26 cellular contexts compared by ENCODE assay signal in the genomic region with DNA sequence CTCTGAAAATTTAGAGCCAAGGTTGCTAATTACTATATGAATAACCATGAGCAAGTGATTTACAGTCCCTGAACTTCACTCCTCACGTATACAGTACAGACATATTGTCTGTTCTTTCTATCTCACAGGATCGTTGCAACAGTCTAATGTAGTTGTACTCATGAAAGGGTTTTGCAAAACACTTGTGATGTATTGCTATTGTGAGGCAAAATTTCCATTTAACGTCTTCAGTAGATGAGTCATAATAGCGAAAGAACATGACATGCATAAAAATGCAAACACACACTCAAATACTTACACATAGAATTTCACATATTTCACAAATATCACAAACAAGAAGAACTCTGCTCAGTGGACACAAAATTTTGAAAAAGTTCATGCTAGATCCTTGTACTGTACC.
A peak's percentile ranks its signal among the peaks of the same experiment; 100 is the strongest.
DNase-seq lines count a peak whose midpoint lies in the region; ATAC-seq, FAIRE-seq and TF ChIP-seq lines count a peak whose summit lies in the region.
"Had no signal": no experiment of that assay in that cellular context is flagged by ENCODE, and none has a peak within 500 bp of the region (broad histone marks: within the 10 kb centered on the region; RNA-seq: fewer than 3 reads in every experiment).

No MANE protein-coding gene starts in this region.

- H3K27ac ChIP-seq in A549, result no peak overlapping the region
- peak overlapping the region; percentile 15 for H3K27ac ChIP-seq in PC-3 (ENCODE audit: low read length)
- no peak overlapping the region for H3K27ac ChIP-seq in endothelial cell of umbilical vein (ENCODE audit: insufficient read depth, low read depth, low read length)
- H3K27ac ChIP-seq in hepatocyte, result no peak overlapping the region
- no peak overlapping the region for H3K27ac ChIP-seq in ascending aorta
- no peak overlapping the region for H3K27ac ChIP-seq in CD8-positive, alpha-beta memory T cell (ENCODE audit: low read depth, low read length)
- H3K27ac ChIP-seq: SK-N-MC, VCaP had no signal

- POLR2A ChIA-PET in A549 (lab: Yijun Ruan, JAX) (no interaction called here), PC-3 (lab: Charles Lee; ENCODE audit: unreplicated experiment) (no interaction called here), endothelial cell of umbilical vein (lab: Charles Lee) (no interaction called here)
- POLR2A ChIA-PET in CD8-positive, alpha-beta memory T cell (lab: Charles Lee), result no interaction called here

- no peak overlapping the region for H3K4me3 Mint-ChIP-seq in CD8-positive, alpha-beta memory T cell
- H3K4me3 Mint-ChIP-seq: activated naive CD4-positive, alpha-beta T cell treated with anti-CD3 and anti-CD28 coated beads, Interleukin-2, amount 10 ng/mL, durations not matched to agents 7 days and 5 days; activated T-cell treated with anti-CD3 and anti-CD28 coated beads, Interleukin-2, amount 50 U/mL, for 72 hours; B cell had no signal

- H3K27me3 Mint-ChIP-seq in CD8-positive, alpha-beta memory T cell, result no peaks in the 10 kb centered on the region
- H3K27me3 Mint-ChIP-seq: activated naive CD4-positive, alpha-beta T cell treated with anti-CD3 and anti-CD28 coated beads, Interleukin-2, amount 10 ng/mL, durations not matched to agents 7 days and 5 days; B cell; progenitor cell of endocrine pancreas had no signal

- intact Hi-C loops in PC-3 (cut with micrococcal nuclease), result no loop called here
- intact Hi-C loops in endothelial cell of umbilical vein (cut with micrococcal nuclease), result no loop called here
- intact Hi-C loops in ascending aorta (cut with DNase I), result no loop called here

- dilution Hi-C loops in endothelial cell of umbilical vein (cut with MboI; ENCODE audit: extremely low pct_ligation_motif_present, low sequenced_read_pairs), result no loop called here

- no peak for ATAC-seq in A549
- peak; percentile 14; the same call in 1 of the 2 replicates for ATAC-seq in PC-3
- ATAC-seq: activated T-cell treated with anti-CD3 and anti-CD28 coated beads, Interleukin-2, amount 50 U/mL, for 72 hours had no signal

- no peaks in the 10 kb centered on the region for H3K36me3 Mint-ChIP-seq in CD8-positive, alpha-beta memory T cell
- H3K36me3 Mint-ChIP-seq: activated naive CD4-positive, alpha-beta T cell treated with anti-CD3 and anti-CD28 coated beads, Interleukin-2, amount 10 ng/mL, durations not matched to agents 7 days and 5 days had no signal

- DNase-seq in A549 (ENCODE audit: low read depth in 1 of 2, low spot score in 1 of 2) (no peak), PC-3 (peak; percentile 59), endothelial cell of umbilical vein (ENCODE audit: low read depth, low spot score) (no peak), hepatocyte (ENCODE audit: low spot score) (peak; percentile 12), NCI-H1048 (lab: John Stamatoyannopoulos, UW) (no peak), ascending aorta (ENCODE audit: low spot score in 2 of 2) (no peak)
- DNase-seq in activated naive CD4-positive, alpha-beta T cell (lab: John Stamatoyannopoulos, UW), result no peak
- DNase-seq in CD8-positive, alpha-beta memory T cell, result no peak
- DNase-seq: activated CD4-positive, alpha-beta T cell treated with anti-CD3 and anti-CD28 coated beads for 48 hours; activated naive CD4-positive, alpha-beta T cell treated with anti-CD3 and anti-CD28 coated beads, Interleukin-2, amount 10 ng/mL, durations not matched to agents 7 days and 5 days; activated T-cell treated with anti-CD3 and anti-CD28 coated beads, Interleukin-2, amount 50 U/mL, for 72 hours; aorta; DMS53; effector CD4-positive, alpha-beta T cell; GDM1; glutamatergic neuron; GOT3; KG1; MV-4-11; NCI-H187 treated with DMSO at 0.1 percent for 48 hours; NCI-H526 treated with DMSO at 0.1 percent for 48 hours had no signal

- H3K9ac ChIP-seq in PC-3 (ENCODE audit: low read length), result no peak overlapping the region
- H3K9ac ChIP-seq in endothelial cell of umbilical vein (replicated peaks; ENCODE audit: extremely low read depth, insufficient read depth, low read length), result no peak overlapping the region

- H3K4me1 Mint-ChIP-seq in CD8-positive, alpha-beta memory T cell, result no peaks in the 10 kb centered on the region
- H3K4me1 Mint-ChIP-seq: activated naive CD4-positive, alpha-beta T cell treated with anti-CD3 and anti-CD28 coated beads, Interleukin-2, amount 10 ng/mL, durations not matched to agents 7 days and 5 days; B cell had no signal

- H3K4me3 ChIP-seq in A549 (no peak overlapping the region), PC-3 (ENCODE audit: low read length) (no peak overlapping the region), endothelial cell of umbilical vein (replicated peaks in 1 of 3; ENCODE audit: insufficient read depth in 1 of 3, low read depth in 1 of 3, low read length in 3 of 3) (no peak overlapping the region), hepatocyte (no peak overlapping the region), ascending aorta (no peak overlapping the region)
- H3K4me3 ChIP-seq in CD8-positive, alpha-beta memory T cell (ENCODE audit: low read length), result no peak overlapping the region
- H3K4me3 ChIP-seq: SK-N-MC had no signal

- H3K9me3 ChIP-seq in A549 (no peaks in the 10 kb centered on the region), PC-3 (ENCODE audit: low read length) (no peaks in the 10 kb centered on the region), endothelial cell of umbilical vein (replicated peaks; ENCODE audit: control insufficient read depth, insufficient read depth, low read length) (no peaks in the 10 kb centered on the region), hepatocyte (ENCODE audit: low read depth) (no peaks in the 10 kb centered on the region), ascending aorta (no peaks in the 10 kb centered on the region)
- no peaks in the 10 kb centered on the region for H3K9me3 ChIP-seq in CD8-positive, alpha-beta memory T cell (ENCODE audit: low read length)

- H3K36me3 ChIP-seq in PC-3 (ENCODE audit: low read depth, low read length) (no peaks in the 10 kb centered on the region), endothelial cell of umbilical vein (ENCODE audit: control insufficient read depth in 2 of 2, extremely low read depth in 1 of 2, insufficient read depth in 2 of 2, low read length in 2 of 2) (no peaks in the 10 kb centered on the region), hepatocyte (replicated peaks; ENCODE audit: insufficient read depth, low read depth) (no peaks in the 10 kb centered on the region), ascending aorta (no peaks in the 10 kb centered on the region)
- no peaks in the 10 kb centered on the region for H3K36me3 ChIP-seq in CD8-positive, alpha-beta memory T cell (ENCODE audit: insufficient read depth, low read length)

- no peak overlapping the region for H2AFZ ChIP-seq in PC-3 (ENCODE audit: low read length)
- no peak overlapping the region for H2AFZ ChIP-seq in endothelial cell of umbilical vein (ENCODE audit: low read depth, low read length)
- H2AFZ ChIP-seq in hepatocyte, result no peak overlapping the region

- H3K27ac Mint-ChIP-seq in CD8-positive, alpha-beta memory T cell, result no peak overlapping the region
- H3K27ac Mint-ChIP-seq: activated naive CD4-positive, alpha-beta T cell treated with anti-CD3 and anti-CD28 coated beads, Interleukin-2, amount 10 ng/mL, durations not matched to agents 7 days and 5 days; activated T-cell treated with anti-CD3 and anti-CD28 coated beads, Interleukin-2, amount 50 U/mL, for 72 hours; B cell; progenitor cell of endocrine pancreas had no signal

- H3K4me1 ChIP-seq in A549 (peaks cover 13% of the 10 kb centered on the region; the same call in 1 of the 3 replicates), PC-3 (ENCODE audit: insufficient read depth, low read length) (peaks cover 38% of the 10 kb centered on the region), endothelial cell of umbilical vein (ENCODE audit: control insufficient read depth, extremely low read depth, insufficient read depth, low read length) (no peaks in the 10 kb centered on the region), hepatocyte (ENCODE audit: insufficient read depth) (no peaks in the 10 kb centered on the region), ascending aorta (no peaks in the 10 kb centered on the region)
- H3K4me1 ChIP-seq in CD8-positive, alpha-beta memory T cell (ENCODE audit: insufficient read depth, low read length), result no peaks in the 10 kb centered on the region

- TF ChIP-seq CTCF in A549 (IDR thresholded peaks at IDR 0.05) (no peak), PC-3 (conservative IDR thresholded peaks at IDR 0.05; ENCODE audit: low read depth, low read length) (no peak), endothelial cell of umbilical vein (IDR thresholded peaks at IDR 0.05; ENCODE audit: extremely low read depth in 1 of 2, insufficient read depth in 1 of 2, low read depth in 1 of 2, low read length in 2 of 2) (no peak), hepatocyte (IDR thresholded peaks at IDR 0.05; ENCODE audit: poor library complexity) (no peak), ascending aorta (IDR thresholded peaks at IDR 0.05) (no peak)

- FAIRE-seq in A549 (lab: Jason Lieb, UNC) (no peak), endothelial cell of umbilical vein (lab: Jason Lieb, UNC) (no peak)
- FAIRE-seq: GM18507 had no signal

- H3K27me3 ChIP-seq in PC-3 (ENCODE audit: low read length) (no peaks in the 10 kb centered on the region), endothelial cell of umbilical vein (ENCODE audit: control insufficient read depth in 2 of 2, insufficient read depth in 2 of 2, low read length in 2 of 2) (no peaks in the 10 kb centered on the region), hepatocyte (no peaks in the 10 kb centered on the region), ascending aorta (no peaks in the 10 kb centered on the region)
- no peaks in the 10 kb centered on the region for H3K27me3 ChIP-seq in CD8-positive, alpha-beta memory T cell (ENCODE audit: insufficient read depth, low read length, poor library complexity, severe bottlenecking)

- H3K9me2 ChIP-seq in PC-3 (replicated peaks; ENCODE audit: low read length), result no peaks in the 10 kb centered on the region
- H3K9me2 ChIP-seq in hepatocyte (replicated peaks; ENCODE audit: insufficient read depth), result no peaks in the 10 kb centered on the region

- no peaks in the 10 kb centered on the region for H3F3A ChIP-seq in PC-3 (ENCODE audit: low read length, unreplicated experiment)

- no peaks in the 10 kb centered on the region for H3K9me1 ChIP-seq in endothelial cell of umbilical vein (replicated peaks; ENCODE audit: control insufficient read depth, extremely low read depth, insufficient read depth, low read length)

- CTCF ChIA-PET in A549 (lab: Yijun Ruan, JAX) (no interaction called here), PC-3 (lab: Charles Lee) (no interaction called here), endothelial cell of umbilical vein (lab: Charles Lee) (no interaction called here)
- CTCF ChIA-PET in CD8-positive, alpha-beta memory T cell (lab: Charles Lee), result no interaction called here

- TF ChIP-seq EP300 in A549 (IDR thresholded peaks at IDR 0.05), result no peak

- 53% methylated on average over 4 of the region's 4 CpGs for WGBS in A549 (ENCODE audit: missing lambda C conversion rate)
- 77% methylated on average over 4 of the region's 4 CpGs for WGBS in hepatocyte (ENCODE audit: low lambda C conversion rate, missing lambda C conversion rate)

- H3K79me2 ChIP-seq in PC-3 (ENCODE audit: low read length), result no peaks in the 10 kb centered on the region
- H3K79me2 ChIP-seq in endothelial cell of umbilical vein (ENCODE audit: control insufficient read depth, insufficient read depth, low read length), result no peaks in the 10 kb centered on the region
- H3K79me2 ChIP-seq in hepatocyte, result no peaks in the 10 kb centered on the region

- TF ChIP-seq RAD21 in A549 (conservative IDR thresholded peaks at IDR 0.05 in 1 of 2, IDR thresholded peaks at IDR 0.05 in 1 of 2), result no peak

- no peaks in the 10 kb centered on the region for H4K20me1 ChIP-seq in PC-3 (ENCODE audit: low read length)
- H4K20me1 ChIP-seq in endothelial cell of umbilical vein (replicated peaks; ENCODE audit: control insufficient read depth, extremely low read depth, insufficient read depth, low read length), result no peaks in the 10 kb centered on the region
- no peaks in the 10 kb centered on the region for H4K20me1 ChIP-seq in hepatocyte (ENCODE audit: insufficient read depth, poor library complexity, severe bottlenecking)

- peaks cover 0 to 3% (median 0%) of the 10 kb centered on the region in 5 donors for H3K9me3 Mint-ChIP-seq in CD8-positive, alpha-beta memory T cell

- TF ChIP-seq POLR2A in A549 (IDR thresholded peaks at IDR 0.05; ENCODE audit: low read length) (no peak), endothelial cell of umbilical vein (IDR thresholded peaks at IDR 0.05; ENCODE audit: low read depth, low read length) (no peak)

- BruUV-seq in PC-3 (replicated peaks; lab: Mats Ljungman, UMichigan) (no TSS peak), endothelial cell of umbilical vein (replicated peaks; lab: Mats Ljungman, UMichigan) (no TSS peak)

- H3K4me2 ChIP-seq in A549 (peak overlapping the region; percentile 21; the same call in 1 of the 3 replicates), PC-3 (ENCODE audit: low read length) (no peak overlapping the region; the same call in 1 of the 2 replicates), endothelial cell of umbilical vein (ENCODE audit: insufficient read depth, low read length) (no peak overlapping the region), hepatocyte (no peak overlapping the region)

Comparison
In these comparisons a context has a peak if more than half of its experiments do, and no peak if none do; other contexts are left out.
1. DNase-seq: peak in PC-3 (single experiment) and hepatocyte (single experiment); none in A549 (0 of 2), endothelial cell of umbilical vein (single experiment), NCI-H1048 (single experiment), ascending aorta (0 of 2), activated naive CD4-positive, alpha-beta T cell (0 of 4) and CD8-positive, alpha-beta memory T cell (0 of 5).